ENCODE assay signal across 8 cellular contexts in genomic region chr17:44636562-44636961, GRCh38. TPM values are rescaled to one million over a fixed set of nuclear protein-coding genes. Genes with fewer than 3 reads are reported as not detected.
DNase-seq lines count a peak whose midpoint lies in the region; ATAC-seq lines count a peak whose summit lies in the region.

No MANE protein-coding gene starts in this region.

- peak; percentile 52 for ATAC-seq in activated naive CD8-positive, alpha-beta T cell treated with anti-CD3 and anti-CD28 coated beads, Interleukin-2, amount 50 U/mL, for 24 hours
- peak; percentile 57 for ATAC-seq in esophagus mucosa

- no peak overlapping the region for H3K27ac Mint-ChIP-seq in activated naive CD8-positive, alpha-beta T cell treated with anti-CD3 and anti-CD28 coated beads, Interleukin-2, amount 50 U/mL, for 24 hours
- H3K27ac Mint-ChIP-seq in activated naive CD8-positive, alpha-beta T cell treated with anti-CD3 and anti-CD28 coated beads for 36 hours, result no peak overlapping the region

- no peaks in the 10 kb centered on the region for H3K36me3 Mint-ChIP-seq in activated naive CD8-positive, alpha-beta T cell treated with anti-CD3 and anti-CD28 coated beads, Interleukin-2, amount 50 U/mL, for 24 hours (ENCODE audit: low read depth)
- no peaks in the 10 kb centered on the region for H3K36me3 Mint-ChIP-seq in activated naive CD8-positive, alpha-beta T cell treated with anti-CD3 and anti-CD28 coated beads for 36 hours

- no peak overlapping the region for H3K4me3 ChIP-seq in H7 (ENCODE audit: insufficient read depth, low read depth, low read length)

- H3K9me3 Mint-ChIP-seq in activated naive CD8-positive, alpha-beta T cell treated with anti-CD3 and anti-CD28 coated beads, Interleukin-2, amount 50 U/mL, for 24 hours, result no peaks in the 10 kb centered on the region
- H3K9me3 Mint-ChIP-seq in activated naive CD8-positive, alpha-beta T cell treated with anti-CD3 and anti-CD28 coated beads for 36 hours, result no peaks in the 10 kb centered on the region

- no peak for DNase-seq in activated naive CD8-positive, alpha-beta T cell treated with anti-CD3 and anti-CD28 coated beads, Interleukin-2, amount 50 U/mL, for 24 hours
- DNase-seq in activated naive CD8-positive, alpha-beta T cell treated with anti-CD3 and anti-CD28 coated beads for 36 hours, result no peak
- DNase-seq in NOMO-1 treated with dmso at 0.1 percent for 144 hours (lab: John Stamatoyannopoulos, UW; ENCODE audit: unreplicated experiment) (peak; percentile 79), pons (ENCODE audit: low spot score) (peak; percentile 24), H7 (no peak), GOT3 (lab: John Stamatoyannopoulos, UW) (no peak)
- DNase-seq in activated CD4-positive, alpha-beta T cell treated with anti-CD3 and anti-CD28 coated beads for 48 hours, result no peak

- H3K4me3 Mint-ChIP-seq in activated naive CD8-positive, alpha-beta T cell treated with anti-CD3 and anti-CD28 coated beads, Interleukin-2, amount 50 U/mL, for 24 hours, result no peak overlapping the region
- H3K4me3 Mint-ChIP-seq in activated naive CD8-positive, alpha-beta T cell treated with anti-CD3 and anti-CD28 coated beads for 36 hours, result no peak overlapping the region

- H3K27me3 ChIP-seq in H7 (ENCODE audit: control insufficient read depth, insufficient read depth, low read length), result no peaks in the 10 kb centered on the region

- no peaks in the 10 kb centered on the region for H3K36me3 ChIP-seq in H7 (replicated peaks; ENCODE audit: control insufficient read depth, insufficient read depth, low read length)

- no peaks in the 10 kb centered on the region for H3K4me1 Mint-ChIP-seq in activated naive CD8-positive, alpha-beta T cell treated with anti-CD3 and anti-CD28 coated beads, Interleukin-2, amount 50 U/mL, for 24 hours
- H3K4me1 Mint-ChIP-seq in activated naive CD8-positive, alpha-beta T cell treated with anti-CD3 and anti-CD28 coated beads for 36 hours, result no peaks in the 10 kb centered on the region

- H3K27me3 Mint-ChIP-seq in activated naive CD8-positive, alpha-beta T cell treated with anti-CD3 and anti-CD28 coated beads, Interleukin-2, amount 50 U/mL, for 24 hours, result peaks cover 9% of the 10 kb centered on the region
- peaks cover 11% of the 10 kb centered on the region for H3K27me3 Mint-ChIP-seq in activated naive CD8-positive, alpha-beta T cell treated with anti-CD3 and anti-CD28 coated beads for 36 hours

RNA-seq across cellular contexts. Expression of gene MEIOC, which starts 19.7 kb away (rescaled TPM):
- under 1 TPM; 0.19 to 0.30 TPM for total RNA-seq in activated naive CD8-positive, alpha-beta T cell treated with anti-CD3 and anti-CD28 coated beads for 36 hours
- total RNA-seq in esophagus mucosa, result not detected
- 1.9 and 6.7 TPM in 2 replicates for total RNA-seq in H7 (2014; rRNA removed; shearing (Covaris generic))

RNA-seq across cellular contexts. Expression of gene CCDC43, which starts 53.0 kb away (rescaled TPM):
- 10 to 100 TPM; 34.4 to 36.7 TPM for total RNA-seq in activated naive CD8-positive, alpha-beta T cell treated with anti-CD3 and anti-CD28 coated beads for 36 hours
- 19.0 TPM for total RNA-seq in esophagus mucosa
- total RNA-seq in H7 (2014; rRNA removed; shearing (Covaris generic)), result 38.8 and 46.3 TPM in 2 replicates

Comparison
In these comparisons a context has a peak if more than half of its experiments do, and no peak if none do; other contexts are left out.
1. DNase-seq: peak in NOMO-1 treated with dmso at 0.1 percent for 144 hours (single experiment) and pons (single experiment); none in activated naive CD8-positive, alpha-beta T cell treated with anti-CD3 and anti-CD28 coated beads, Interleukin-2, amount 50 U/mL, for 24 hours (single experiment), activated naive CD8-positive, alpha-beta T cell treated with anti-CD3 and anti-CD28 coated beads for 36 hours (single experiment), activated CD4-positive, alpha-beta T cell treated with anti-CD3 and anti-CD28 coated beads for 48 hours (single experiment), H7 (single experiment) and GOT3 (single experiment).